20 cellular contexts compared by ENCODE assay signal in the genomic region with DNA sequence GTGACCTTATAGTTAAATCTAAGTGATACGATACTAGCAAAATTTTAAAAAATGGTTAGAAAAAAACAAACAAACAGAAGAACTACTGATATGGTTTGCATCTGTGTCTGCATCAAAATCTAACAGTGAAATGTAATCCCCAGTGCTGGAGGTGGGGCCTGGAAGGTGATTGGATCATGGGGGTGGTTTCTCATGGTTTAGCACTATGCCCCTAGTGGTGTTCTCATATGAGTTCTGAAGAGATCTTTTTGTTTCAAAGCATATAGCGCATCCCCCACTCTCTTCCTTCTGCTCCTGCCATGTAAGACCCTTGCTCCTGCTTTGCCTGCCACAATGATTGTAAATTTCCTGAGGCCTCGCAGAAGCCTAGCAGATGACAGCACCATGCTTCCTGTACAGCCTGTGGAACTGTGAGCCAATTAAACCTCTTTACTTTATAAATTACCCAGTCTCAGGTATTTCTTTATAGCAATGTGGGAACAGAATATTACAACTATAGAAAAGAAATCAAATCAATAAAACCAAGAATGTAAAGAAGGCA. TPM values are rescaled to one million over a fixed set of nuclear protein-coding genes. Genes with fewer than 3 reads are reported as not detected.
DNase-seq lines count a peak whose midpoint lies in the region; ATAC-seq, FAIRE-seq and TF ChIP-seq lines count a peak whose summit lies in the region.
"Had no signal": no experiment of that assay in that cellular context is flagged by ENCODE, and none has a peak within 500 bp of the region (broad histone marks: within the 10 kb centered on the region; RNA-seq: fewer than 3 reads in every experiment).

No MANE protein-coding gene starts in this region.

- no peak for FAIRE-seq in K562 (lab: Jason Lieb, UNC)
- FAIRE-seq: endometrium had no signal

- POLR2A ChIA-PET in SK-N-SH (lab: Yijun Ruan, JAX) (no interaction called here), K562 (lab: Yijun Ruan, JAX) (no interaction called here)

- TF ChIP-seq RAD21 in SK-N-SH (IDR thresholded peaks at IDR 0.05; ENCODE audit: low read length) (no peak), K562 (CRISPR knock-in tag; conservative IDR thresholded peaks at IDR 0.05 in 1 of 2, IDR thresholded peaks at IDR 0.05 in 1 of 2) (no peak)

- H3F3A ChIP-seq in SK-N-SH (replicated peaks; ENCODE audit: insufficient read depth), result peaks cover 28% of the 10 kb centered on the region
- H3F3A ChIP-seq in MM.1S (ENCODE audit: insufficient read depth, low read length), result peaks cover 9% of the 10 kb centered on the region; the same call in 1 of the 2 replicates

- H3K9me2 ChIP-seq in SK-N-SH (no peaks in the 10 kb centered on the region), MM.1S (replicated peaks; ENCODE audit: insufficient read depth, low read length) (no peaks in the 10 kb centered on the region)

- no TSS peak for BruUV-seq in K562 (replicated peaks; lab: Mats Ljungman, UMichigan)

- ATAC-seq in SK-N-SH treated with all-trans-retinoic acid at 6 μM for 48 hours, result no peak
- ATAC-seq in K562, result peak; percentile 61
- no peak for ATAC-seq in GM21447 (IDR thresholded peaks at IDR 0.05; ENCODE audit: unreplicated experiment)
- ATAC-seq: left lobe of liver; stimulated activated memory B cell treated with anti-CD40 and anti-IgM and Interleukin-4, amounts not matched to agents 10 μg/mL and 1 μg/mL and 100 μg/mL, for 72 hours had no signal

- H3K9ac ChIP-seq in SK-N-SH, result no peak overlapping the region
- H3K9ac ChIP-seq in MM.1S (ENCODE audit: low read length), result no peak overlapping the region
- no peak overlapping the region for H3K9ac ChIP-seq in K562 (ENCODE audit: insufficient read depth in 1 of 2, low read depth in 2 of 2, low read length in 2 of 2)

- peaks cover 0 to 12% of the 10 kb centered on the region in 2 experiments for H3K36me3 ChIP-seq in SK-N-SH (replicated peaks in 1 of 2; ENCODE audit: control insufficient read depth in 1 of 2, insufficient read depth in 2 of 2, low read length in 1 of 2)
- H3K36me3 ChIP-seq in MM.1S (replicated peaks; ENCODE audit: insufficient read depth, low read length), result no peaks in the 10 kb centered on the region; the same call in 1 of the 2 replicates
- H3K36me3 ChIP-seq in K562 (ENCODE audit: control insufficient read depth, insufficient read depth, low read length), result no peaks in the 10 kb centered on the region
- H3K36me3 ChIP-seq in osteoblast (ENCODE audit: insufficient read depth, low read length), result no peaks in the 10 kb centered on the region
- H3K36me3 ChIP-seq in MG63, result peaks cover 5% of the 10 kb centered on the region
- H3K36me3 ChIP-seq in esophagus squamous epithelium, result no peaks in the 10 kb centered on the region
- H3K36me3 ChIP-seq: thyroid gland had no signal

- H3K4me3 ChIP-seq in SK-N-SH (ENCODE audit: low read depth in 2 of 2, low read length in 1 of 2) (no peak overlapping the region), MM.1S (ENCODE audit: low read length) (no peak overlapping the region), K562 (no peak overlapping the region), osteoblast (ENCODE audit: insufficient read depth, low read length) (no peak overlapping the region), MG63 (no peak overlapping the region), esophagus squamous epithelium (no peak overlapping the region)
- H3K4me3 ChIP-seq: ascending aorta, PC-9, thyroid gland had no signal

- H3K9me3 ChIP-seq in SK-N-SH (0 out of 2 replicates have a peak, but pooled peaks cover 6% of the 10 kb centered on the region), MM.1S (replicated peaks; ENCODE audit: insufficient read depth, low read length) (no peaks in the 10 kb centered on the region), K562 (replicated peaks; ENCODE audit: control insufficient read depth, insufficient read depth, low read depth, low read length) (peaks cover 5% of the 10 kb centered on the region; the same call in 1 of the 2 replicates), osteoblast (ENCODE audit: low read depth, low read length) (no peaks in the 10 kb centered on the region), MG63 (peaks cover 10% of the 10 kb centered on the region; the same call in 1 of the 2 replicates), esophagus squamous epithelium (peaks cover 0 to 16% (median 9%) of the 10 kb centered on the region in 3 donors)
- H3K9me3 ChIP-seq: thyroid gland had no signal

- no peaks in the 10 kb centered on the region for H3K9me1 ChIP-seq in K562 (ENCODE audit: control insufficient read depth, insufficient read depth, low read length)

- no peak for DNase-seq in SK-N-SH
- no peak for DNase-seq in MM.1S
- DNase-seq in K562 (ENCODE audit: extremely low read depth in 1 of 4, low spot score in 3 of 4), result peak in 2 of 4 experiments; percentile 16 to 18
- DNase-seq in osteoblast (ENCODE audit: insufficient read length, low spot score, missing footprints), result no peak
- DNase-seq in MG63, result no peak
- DNase-seq in esophagus squamous epithelium (lab: John Stamatoyannopoulos, UW), result no peak
- DNase-seq: activated CD4-positive, alpha-beta T cell treated with anti-CD3 and anti-CD28 coated beads, Interleukin-2, amount 10 ng/mL, durations not matched to agents 24 days and 14 days; activated naive CD4-positive, alpha-beta T cell; DMS153; foreskin melanocyte; NCI-H1048; NCI-H526; PC-9; thyroid gland had no signal

- H3K27me3 ChIP-seq in SK-N-SH (ENCODE audit: insufficient read depth), result no peaks in the 10 kb centered on the region
- no peaks in the 10 kb centered on the region for H3K27me3 ChIP-seq in MM.1S (replicated peaks; ENCODE audit: insufficient read depth, low read length)
- H3K27me3 ChIP-seq in K562 (ENCODE audit: control insufficient read depth in 2 of 2, insufficient read depth in 2 of 2, low read length in 2 of 2), result no peaks in the 10 kb centered on the region
- H3K27me3 ChIP-seq in osteoblast (ENCODE audit: insufficient read depth, low read length), result no peaks in the 10 kb centered on the region
- no peaks in the 10 kb centered on the region for H3K27me3 ChIP-seq in MG63
- H3K27me3 ChIP-seq in esophagus squamous epithelium, result no peaks in the 10 kb centered on the region
- H3K27me3 ChIP-seq: ascending aorta, thyroid gland had no signal

- no peak overlapping the region for H3K27ac ChIP-seq in SK-N-SH (ENCODE audit: low read depth in 2 of 2, low read length in 1 of 2)
- no peak overlapping the region for H3K27ac ChIP-seq in MM.1S (ENCODE audit: low read length)
- H3K27ac ChIP-seq in K562 (ENCODE audit: extremely low read depth, low read depth, low read length), result no peak overlapping the region
- H3K27ac ChIP-seq in osteoblast (ENCODE audit: low read depth, low read length), result no peak overlapping the region
- H3K27ac ChIP-seq in esophagus squamous epithelium, result no peak overlapping the region
- H3K27ac ChIP-seq: ascending aorta, PC-9, thyroid gland had no signal

- H3K4me1 ChIP-seq in SK-N-SH (ENCODE audit: control insufficient read depth in 1 of 2, insufficient read depth in 2 of 2, low read depth in 1 of 2, low read length in 1 of 2), result peaks cover 7 to 14% of the 10 kb centered on the region in 2 experiments; a peak in 3 of 4 replicates
- H3K4me1 ChIP-seq in MM.1S (ENCODE audit: low read length), result peaks cover 12% of the 10 kb centered on the region; the same call in 1 of the 2 replicates
- peaks cover 3 to 17% of the 10 kb centered on the region in 2 experiments for H3K4me1 ChIP-seq in K562 (replicated peaks in 1 of 2; ENCODE audit: control insufficient read depth in 2 of 2, insufficient read depth in 2 of 2, low read length in 2 of 2)
- peaks cover 16% of the 10 kb centered on the region for H3K4me1 ChIP-seq in osteoblast (ENCODE audit: insufficient read depth, low read length)
- H3K4me1 ChIP-seq in esophagus squamous epithelium, result peaks cover 5 to 28% (median 7%) of the 10 kb centered on the region in 3 donors

- H4K20me1 ChIP-seq in SK-N-SH (ENCODE audit: insufficient read depth) (peaks cover 24% of the 10 kb centered on the region; the same call in 1 of the 2 replicates), MM.1S (ENCODE audit: insufficient read depth, low read length) (no peaks in the 10 kb centered on the region), K562 (replicated peaks; ENCODE audit: control insufficient read depth, insufficient read depth, low read length) (no peaks in the 10 kb centered on the region), osteoblast (ENCODE audit: insufficient read depth, low read length) (peaks cover 9% of the 10 kb centered on the region)

- TF ChIP-seq EP300 in SK-N-SH (IDR thresholded peaks at IDR 0.05; ENCODE audit: borderline replicate concordance in 1 of 2, low read depth in 1 of 2, low read length in 1 of 2) (no peak), K562 (IDR thresholded peaks at IDR 0.05; ENCODE audit: low read length) (no peak)

- H3K79me2 ChIP-seq in SK-N-SH (ENCODE audit: insufficient read depth) (peaks cover 96% of the 10 kb centered on the region), MM.1S (ENCODE audit: low read length) (peaks cover 64% of the 10 kb centered on the region), K562 (ENCODE audit: control insufficient read depth, insufficient read depth, low read length) (peaks cover 81% of the 10 kb centered on the region), osteoblast (ENCODE audit: insufficient read depth, low read length) (peaks cover 87% of the 10 kb centered on the region)

- no peak for TF ChIP-seq POLR2A in K562 (conservative IDR thresholded peaks at IDR 0.05)
- TF ChIP-seq POLR2A in esophagus squamous epithelium (IDR thresholded peaks at IDR 0.05), result no peak

- H3K4me2 ChIP-seq in SK-N-SH (no peak overlapping the region), MM.1S (ENCODE audit: low read depth, low read length) (no peak overlapping the region), K562 (ENCODE audit: insufficient read depth, low read length) (no peak overlapping the region), osteoblast (ENCODE audit: insufficient read depth, low read length) (no peak overlapping the region)
- H3K4me2 ChIP-seq: PC-9 had no signal

- 100% methylated on average over 3 of the region's 3 CpGs for WGBS in SK-N-SH (ENCODE audit: low lambda C conversion rate)
- WGBS in K562 (ENCODE audit: insufficient coverage, low coverage, missing lambda C conversion rate), result 93% methylated on average over 3 of the region's 3 CpGs
- WGBS in esophagus squamous epithelium, 2 donors, result 91 to 94% methylated on average over 3 of the region's 3 CpGs

- intact Hi-C loops in K562 (cut with micrococcal nuclease), result no loop called here
- intact Hi-C loops in esophagus squamous epithelium (cut with DNase I), result no loop called here

- H2AFZ ChIP-seq in SK-N-SH (ENCODE audit: low read depth) (no peak overlapping the region), MM.1S (ENCODE audit: low read length) (no peak overlapping the region), K562 (ENCODE audit: low read depth, low read length) (no peak overlapping the region), osteoblast (ENCODE audit: low read length) (no peak overlapping the region)
- H2AFZ ChIP-seq: PC-9 had no signal

- TF ChIP-seq CTCF in SK-N-SH (IDR thresholded peaks at IDR 0.05), result peak; percentile 15; the same call in 1 of the 2 replicates
- TF ChIP-seq CTCF in MM.1S (IDR thresholded peaks at IDR 0.05; ENCODE audit: low read length), result peak; percentile 13
- peak in 1 of 3 experiments; percentile 6; a peak in 1 of 6 replicates for TF ChIP-seq CTCF in K562 (IDR thresholded peaks at IDR 0.05 in 2 of 3, conservative IDR thresholded peaks at IDR 0.05 in 1 of 3; ENCODE audit: insufficient read depth in 2 of 3, low read depth in 1 of 3, low read length in 3 of 3)
- peak; percentile 21 for TF ChIP-seq CTCF in osteoblast (IDR thresholded peaks at IDR 0.05; ENCODE audit: extremely low read depth, low read depth, low read length)
- no peak for TF ChIP-seq CTCF in esophagus squamous epithelium (IDR thresholded peaks at IDR 0.05)

- CTCF ChIA-PET in SK-N-SH (lab: Yijun Ruan, JAX), result no interaction called here
- CTCF ChIA-PET in K562 (lab: Yijun Ruan, JAX; ENCODE audit: low intra/inter-chr PET ratio), result no interaction called here

- in situ Hi-C loops in K562 (cut with MboI), result no loop called here

RNA-seq across cellular contexts. Expression of a gene that starts 5.4 kb away (rescaled TPM):
- polyA plus RNA-seq in SK-N-SH (2012; rRNA removed), result 8.1 and 11.1 TPM in 2 replicates
- 10.3 and 10.6 TPM in 2 replicates for polyA plus RNA-seq in SK-N-SH (2012; cell fraction: cytosol; rRNA removed)
- 6.1 and 12.2 TPM in 2 replicates for polyA plus RNA-seq in SK-N-SH (2012; cell fraction: nucleus; rRNA removed)
- 32.1 and 54.0 TPM in 2 replicates for total RNA-seq in K562 (2011; cell fraction: chromatin; rRNA removed; ENCODE audit: low replicate concordance)
- 8.3 and 10.7 TPM in 2 replicates for total RNA-seq in K562 (2011; cell fraction: nucleolus; rRNA removed)
- 22.6 and 42.0 TPM in 2 replicates for total RNA-seq in K562 (2011; cell fraction: nucleoplasm; rRNA removed)
- 4.4 and 5.0 TPM in 2 replicates for total RNA-seq in K562 (2014; rRNA removed)
- 13.5 and 14.7 TPM in 2 replicates for total RNA-seq in K562 (2014; rRNA removed; fragmentation: Illumina TruSeq; extraction: Trizol)
- 10.1 and 10.5 TPM in 2 replicates for total RNA-seq in K562 (2015; rRNA removed; fragmentation: Illumina TruSeq; extraction: Trizol)
- total RNA-seq in K562 (2021), result 10.1 and 10.5 TPM in 2 replicates
- 19.7 and 23.1 TPM in 2 replicates for polyA plus RNA-seq in K562 (2011; rRNA removed)
- polyA plus RNA-seq in K562 (2011; cell fraction: cytosol; rRNA removed), result 7.4 and 13.5 TPM in 2 replicates
- 12.9 and 17.7 TPM in 2 replicates for polyA plus RNA-seq in K562 (2011; cell fraction: nucleus; rRNA removed)
- polyA plus RNA-seq in K562 (2012), result 4.8 and 5.3 TPM in 2 replicates
- polyA plus RNA-seq in K562 (2014; fragmentation: Illumina TruSeq; extraction: Trizol), result 7.1 and 7.7 TPM in 2 replicates
- 1 to 10 TPM; 4.2 to 4.6 TPM for polyA plus RNA-seq in K562 (2014; fragmentation: Nextera tagmentation; extraction: Ambion mirVana)
- 5.1 and 5.8 TPM in 2 replicates for polyA plus RNA-seq in K562 (2014; rRNA removed)
- 44.1 and 48.5 TPM in 2 replicates for polyA minus RNA-seq in K562 (2011; rRNA and poly(A)+ RNA removed)
- 9.6 and 10.3 TPM in 2 replicates for polyA minus RNA-seq in K562 (2011; cell fraction: cytosol; rRNA and poly(A)+ RNA removed)
- polyA minus RNA-seq in K562 (2011; cell fraction: nucleus; rRNA and poly(A)+ RNA removed), result 12.7 and 19.0 TPM in 2 replicates
- total RNA-seq in osteoblast, result 18.8 and 21.8 TPM in 2 replicates
- 6.1 and 8.6 TPM in 2 replicates for total RNA-seq in MG63 (2014; rRNA removed; shearing (Covaris generic); ENCODE audit: low replicate concordance)
- total RNA-seq in esophagus squamous epithelium, result 10 to 100 TPM in 2 of 4 donors, 1 to 10 TPM in 2; 4.9 to 15.1 (median 10.0) TPM

Comparison
In these comparisons a context has a peak if more than half of its experiments do, and no peak if none do; other contexts are left out.
1. CTCF ChIP-seq: peak in SK-N-SH (single experiment), MM.1S (single experiment) and osteoblast (single experiment); none in esophagus squamous epithelium (0 of 6).